ENCODE assay signal across 11 cellular contexts in the genomic region with DNA sequence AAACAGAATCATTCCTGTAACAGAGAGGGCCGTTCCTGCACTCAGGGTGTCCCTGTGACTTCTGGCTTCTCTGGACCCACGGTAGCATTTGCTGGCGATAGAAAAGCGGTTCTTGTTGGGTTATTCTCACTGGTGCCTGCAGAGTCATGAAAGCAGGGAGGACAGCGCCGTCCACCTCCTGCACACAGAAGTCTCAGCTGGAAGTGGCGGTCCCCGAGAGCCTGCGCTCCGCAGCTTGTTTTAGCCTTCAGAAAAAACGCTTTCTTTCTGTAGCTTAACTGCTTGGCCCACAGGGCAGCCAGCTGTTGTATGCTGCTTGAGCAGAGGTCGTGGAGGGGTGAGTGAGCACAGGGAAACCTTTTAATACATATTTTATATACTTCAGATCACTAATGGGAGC.
"Had no signal": no experiment of that assay in that cellular context is flagged by ENCODE, and none has a peak within 500 bp of the region (broad histone marks: within the 10 kb centered on the region; RNA-seq: fewer than 3 reads in every experiment).

No MANE protein-coding gene starts in this region.

- ATAC-seq: foreskin keratinocyte; stimulated activated naive CD8-positive, alpha-beta T cell treated with anti-CD3 and anti-CD28 coated beads, Interleukin-15, amount 100 ng/mL, for 72 hours had no signal

- DNase-seq: activated CD4-positive, alpha-beta T cell treated with anti-CD3 and anti-CD28 coated beads, Interleukin-2, amount 50 U/mL, for 4 hours; activated CD4-positive, CD25-positive, alpha-beta regulatory T cell treated with anti-CD3 and anti-CD28 coated beads, Interleukin-2, amount 50 U/mL, for 72 hours; activated naive CD4-positive, alpha-beta T cell treated with anti-CD3 and anti-CD28 coated beads, Interleukin-2, amount 10 ng/mL, durations not matched to agents 7 days and 5 days; activated T-cell treated with anti-CD3 and anti-CD28 coated beads, Interleukin-2, amount 50 U/mL, for 1 hour; foreskin keratinocyte; kidney glomerular epithelial cell; stimulated activated naive CD8-positive, alpha-beta T cell treated with anti-CD3 and anti-CD28 coated beads, Interleukin-15, amount 100 ng/mL, for 72 hours; T-helper 9 cell had no signal

- H3K4me3 ChIP-seq: ascending aorta, smooth muscle cell had no signal

- H3K27ac Mint-ChIP-seq: activated naive CD4-positive, alpha-beta T cell treated with anti-CD3 and anti-CD28 coated beads, Interleukin-2, amount 10 ng/mL, durations not matched to agents 7 days and 5 days; stimulated activated naive CD8-positive, alpha-beta T cell treated with anti-CD3 and anti-CD28 coated beads, Interleukin-15, amount 100 ng/mL, for 72 hours; type B pancreatic cell had no signal

- H3K4me3 Mint-ChIP-seq: activated naive CD4-positive, alpha-beta T cell treated with anti-CD3 and anti-CD28 coated beads, Interleukin-2, amount 10 ng/mL, durations not matched to agents 7 days and 5 days; stimulated activated naive CD8-positive, alpha-beta T cell treated with anti-CD3 and anti-CD28 coated beads, Interleukin-15, amount 100 ng/mL, for 72 hours; type B pancreatic cell had no signal

- H3K27me3 Mint-ChIP-seq: activated naive CD4-positive, alpha-beta T cell treated with anti-CD3 and anti-CD28 coated beads, Interleukin-2, amount 10 ng/mL, durations not matched to agents 7 days and 5 days; stimulated activated naive CD8-positive, alpha-beta T cell treated with anti-CD3 and anti-CD28 coated beads, Interleukin-15, amount 100 ng/mL, for 72 hours had no signal

- H3K36me3 Mint-ChIP-seq: activated naive CD4-positive, alpha-beta T cell treated with anti-CD3 and anti-CD28 coated beads, Interleukin-2, amount 10 ng/mL, durations not matched to agents 7 days and 5 days; type B pancreatic cell had no signal

- H3K9me3 Mint-ChIP-seq: type B pancreatic cell had no signal

- H3K4me1 Mint-ChIP-seq: activated naive CD4-positive, alpha-beta T cell treated with anti-CD3 and anti-CD28 coated beads, Interleukin-2, amount 10 ng/mL, durations not matched to agents 7 days and 5 days; stimulated activated naive CD8-positive, alpha-beta T cell treated with anti-CD3 and anti-CD28 coated beads, Interleukin-15, amount 100 ng/mL, for 72 hours had no signal
